In the genomic region with DNA sequence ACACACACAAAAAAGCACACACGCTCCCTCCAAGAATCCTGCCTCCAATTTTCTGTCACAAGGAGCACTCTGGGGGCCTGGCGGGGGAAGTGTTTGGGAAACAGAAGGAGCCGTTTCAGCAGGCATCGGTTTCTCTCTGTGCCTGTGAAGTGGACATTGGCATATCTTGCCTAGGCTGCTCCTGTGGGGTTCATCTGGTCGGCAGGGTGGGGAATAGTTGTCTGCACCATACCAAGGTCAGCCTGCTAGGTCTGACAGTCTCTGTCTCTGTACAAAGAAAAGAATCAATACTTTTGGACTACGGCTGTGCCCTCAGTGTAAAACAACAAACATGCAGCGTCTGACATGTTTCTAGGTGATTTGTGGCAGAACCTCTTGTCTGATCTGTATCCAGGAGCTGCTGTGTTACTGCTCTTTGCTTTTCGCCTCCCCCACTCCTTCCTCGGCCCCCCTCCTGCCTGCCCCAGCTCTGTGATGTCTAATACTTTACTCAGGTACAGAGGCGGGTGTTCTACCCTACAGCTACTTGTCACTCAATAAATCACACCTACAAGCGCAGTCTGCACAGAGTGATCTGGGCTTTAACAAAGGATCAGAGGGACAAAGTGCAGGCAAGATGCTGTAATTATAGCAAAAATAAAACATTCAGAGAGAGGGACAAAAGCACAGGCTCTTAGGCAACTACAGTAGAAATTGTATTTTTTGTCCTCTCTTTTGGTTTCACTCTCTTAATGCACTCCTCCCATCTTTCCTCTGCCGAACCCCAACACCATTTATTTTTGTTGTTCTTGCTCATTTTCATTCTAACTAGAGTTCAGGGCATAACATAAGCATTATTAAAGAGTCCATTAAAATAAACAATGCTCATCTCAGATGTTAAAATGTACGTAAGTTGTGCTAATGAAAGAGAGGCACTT, we compare ENCODE assay signal across 12 cellular contexts.
DNase-seq lines count a peak whose midpoint lies in the region; ATAC-seq and TF ChIP-seq lines count a peak whose summit lies in the region.
"Had no signal": no experiment of that assay in that cellular context is flagged by ENCODE, and none has a peak within 500 bp of the region (broad histone marks: within the 10 kb centered on the region; RNA-seq: fewer than 3 reads in every experiment).

No MANE protein-coding gene starts in this region.

- DNase-seq in Daoy (ENCODE audit: low read depth) (peak; percentile 6), NT2/D1 (ENCODE audit: low read depth, low spot score) (no peak), glutamatergic neuron (peak; percentile 33), omental fat pad (ENCODE audit: low spot score) (no peak), OCI-LY7 (ENCODE audit: low spot score) (no peak), DMS53 (lab: John Stamatoyannopoulos, UW) (no peak), hepatic stellate cell (ENCODE audit: low spot score) (no peak), KG1 (lab: John Stamatoyannopoulos, UW) (no peak)
- DNase-seq: cerebellar nuclear complex; DMS79; NK-92 treated with Interleukin-12 subunit alpha and Interleukin-12 subunit beta, amount 100 ng/mL, for 24 hours had no signal

- intact Hi-C loops in OCI-LY7 (cut with micrococcal nuclease; ENCODE audit: unreplicated experiment) = no loop called here

- H3K9ac ChIP-seq in NT2/D1 (ENCODE audit: insufficient read length, low read depth) = peak overlapping the region; percentile 3

- H3K4me1 ChIP-seq in NT2/D1 (ENCODE audit: insufficient read depth, insufficient read length) (peaks cover 5% of the 10 kb centered on the region), OCI-LY7 (ENCODE audit: insufficient read depth, low read length, poor library complexity, severe bottlenecking) (no peaks in the 10 kb centered on the region)

- H3K27me3 Mint-ChIP-seq in glutamatergic neuron (ENCODE audit: unreplicated experiment) = peaks cover 2% of the 10 kb centered on the region
- H3K27me3 Mint-ChIP-seq: memory B cell had no signal

- H2AFZ ChIP-seq in OCI-LY7 (ENCODE audit: low read length) = no peak overlapping the region

- no peak overlapping the region for H3K4me2 ChIP-seq in OCI-LY7 (ENCODE audit: low read length)

- peak overlapping the region; percentile 9 for H3K4me3 Mint-ChIP-seq in glutamatergic neuron (ENCODE audit: unreplicated experiment)
- H3K4me3 Mint-ChIP-seq: memory B cell had no signal

- H3K27ac ChIP-seq in OCI-LY7 (ENCODE audit: low read depth, low read length, poor library complexity, severe bottlenecking) = no peak overlapping the region

- TF ChIP-seq CTCF in glutamatergic neuron (IDR thresholded peaks at IDR 0.05; ENCODE audit: partially characterized antibody, unreplicated experiment) (no peak), omental fat pad (IDR thresholded peaks at IDR 0.05) (no peak), OCI-LY7 (conservative IDR thresholded peaks at IDR 0.05; ENCODE audit: low read length) (no peak)

- no peaks in the 10 kb centered on the region for H3K9me3 ChIP-seq in NT2/D1 (ENCODE audit: insufficient read depth, low read length)
- no peaks in the 10 kb centered on the region for H3K9me3 ChIP-seq in OCI-LY7 (ENCODE audit: low read length)

- H3K9me2 ChIP-seq in OCI-LY7 (ENCODE audit: insufficient read depth, low read length) = no peaks in the 10 kb centered on the region

- CTCF ChIA-PET in OCI-LY7 (lab: Charles Lee; ENCODE audit: unreplicated experiment) = no interaction called here

- H3K27ac Mint-ChIP-seq in glutamatergic neuron (ENCODE audit: unreplicated experiment) = peak overlapping the region; percentile 89
- H3K27ac Mint-ChIP-seq: memory B cell had no signal

- H3K9me3 Mint-ChIP-seq in glutamatergic neuron (ENCODE audit: unreplicated experiment) = no peaks in the 10 kb centered on the region

- peaks cover 52% of the 10 kb centered on the region for H3K4me1 Mint-ChIP-seq in glutamatergic neuron (ENCODE audit: low read depth, unreplicated experiment)
- H3K4me1 Mint-ChIP-seq: memory B cell had no signal

- H3K36me3 ChIP-seq in NT2/D1 (ENCODE audit: insufficient read depth, insufficient read length, low read length) (no peaks in the 10 kb centered on the region), OCI-LY7 (ENCODE audit: insufficient read depth, low read length) (no peaks in the 10 kb centered on the region)

- H3K79me2 ChIP-seq in OCI-LY7 (ENCODE audit: insufficient read depth, low read depth, low read length) = no peaks in the 10 kb centered on the region

- H3K36me3 Mint-ChIP-seq in glutamatergic neuron (ENCODE audit: unreplicated experiment) = no peaks in the 10 kb centered on the region
- H3K36me3 Mint-ChIP-seq: memory B cell had no signal

- no peaks in the 10 kb centered on the region for H4K20me1 ChIP-seq in OCI-LY7 (ENCODE audit: insufficient read depth, low read length)

- no peak overlapping the region for H3K4me3 ChIP-seq in NT2/D1 (ENCODE audit: insufficient read length, low read depth)
- no peak overlapping the region for H3K4me3 ChIP-seq in OCI-LY7 (ENCODE audit: low read depth, low read length, poor library complexity, severe bottlenecking)

- BruUV-seq in OCI-LY7 (replicated peaks; lab: Mats Ljungman, UMichigan) = no TSS peak

- POLR2A ChIA-PET in OCI-LY7 (lab: Charles Lee) = interaction anchor here (0.6 kb wide), 1 partner anchor 142 kb away, joined by 4 read pairs; no protein-coding TSS in a partner anchor

- no peaks in the 10 kb centered on the region for H3K27me3 ChIP-seq in NT2/D1 (ENCODE audit: insufficient read depth, insufficient read length)

- peak; percentile 36 for ATAC-seq in omental fat pad (ENCODE audit: low FRiP score)

Comparison
In these comparisons a context has a peak if more than half of its experiments do, and no peak if none do; other contexts are left out.
1. DNase-seq: peak in Daoy (single experiment) and glutamatergic neuron (single experiment); none in NT2/D1 (single experiment), omental fat pad (single experiment), OCI-LY7 (single experiment), DMS53 (single experiment), hepatic stellate cell (single experiment) and KG1 (single experiment).